8 cellular contexts compared by ENCODE assay signal in genomic region chr9:132269704-132270516, GRCh38.
A peak's percentile ranks its signal among the peaks of the same experiment; 100 is the strongest.
DNase-seq lines count a peak whose midpoint lies in the region; ATAC-seq, FAIRE-seq and TF ChIP-seq lines count a peak whose summit lies in the region.
"Not testable (repeated sequence)": the region's sequence is repeated elsewhere in the genome, so short reads cannot be mapped to it uniquely, and the experiment has no call there.

No MANE protein-coding gene starts in this region.

- CTCF ChIA-PET in activated CD4-positive, alpha-beta memory T cell treated with anti-CD3 and anti-CD28 coated beads, Interleukin-2, amount 10 ng/mL, durations not matched to agents 7 days and 5 days (lab: Charles Lee): interaction anchor here (1.3 to 2.4 kb wide), 9 partner anchors 11 to 512 kb away, joined by 3 to 19 read pairs (median 5); no protein-coding TSS in a partner anchor

- peak; percentile 18 for DNase-seq in COLO668 (lab: John Stamatoyannopoulos, UW; ENCODE audit: unreplicated experiment)
- DNase-seq in RCC 7860 (ENCODE audit: low spot score): peak; percentile 52
- peak; percentile 23 for DNase-seq in activated CD4-positive, alpha-beta memory T cell treated with anti-CD3 and anti-CD28 coated beads, Interleukin-2, amount 10 ng/mL, durations not matched to agents 7 days and 5 days
- peak; percentile 10 for DNase-seq in amniotic epithelial cell (ENCODE audit: low read depth)
- DNase-seq in fibroblast of mammary gland (ENCODE audit: low read depth): peak; percentile 47
- not testable (repeated sequence) for DNase-seq in neural progenitor cell (ENCODE audit: low spot score)
- peak in 1 of 2 donors; percentile 46 for DNase-seq in stimulated activated naive CD8-positive, alpha-beta T cell treated with anti-CD3 and anti-CD28 coated beads, Interleukin-15, amount 100 ng/mL, for 72 hours

- peak; percentile 36 for FAIRE-seq in RCC 7860 (lab: Jason Lieb, UNC)

- H3K27ac Mint-ChIP-seq in activated CD4-positive, alpha-beta memory T cell treated with anti-CD3 and anti-CD28 coated beads, Interleukin-2, amount 10 ng/mL, durations not matched to agents 7 days and 5 days: peak overlapping the region; percentile 44
- not testable (repeated sequence) for H3K27ac Mint-ChIP-seq in neural progenitor cell
- H3K27ac Mint-ChIP-seq in stimulated activated naive CD8-positive, alpha-beta T cell treated with anti-CD3 and anti-CD28 coated beads, Interleukin-15, amount 100 ng/mL, for 72 hours: peak overlapping the region in 1 of 2 donors; percentile 90

- H3F3A ChIP-seq in neural progenitor cell (ENCODE audit: low read depth): not testable (repeated sequence)

- not testable (repeated sequence) for H3K9me3 ChIP-seq in HUES64 (ENCODE audit: insufficient read depth, low read depth, low read length); neural progenitor cell (ENCODE audit: low read depth)

- H3K27ac ChIP-seq in HUES64 (ENCODE audit: low read depth, low read length): peak overlapping the region; percentile 67; the same call in 1 of the 2 replicates
- peak overlapping the region; percentile 31 for H3K27ac ChIP-seq in neural progenitor cell

- not testable (repeated sequence) for H2AFZ ChIP-seq in neural progenitor cell (replicated peaks)

- peaks cover 90% of the 10 kb centered on the region for H3K36me3 ChIP-seq in HUES64 (ENCODE audit: insufficient read depth, low read length)
- not testable (repeated sequence) for H3K36me3 ChIP-seq in neural progenitor cell

- not testable (repeated sequence) for H4K20me1 ChIP-seq in neural progenitor cell (ENCODE audit: low read depth)

- 94% methylated on average over 11 of the region's 16 CpGs for WGBS in HUES64

- peaks cover 78% of the 10 kb centered on the region for H3K36me3 Mint-ChIP-seq in activated CD4-positive, alpha-beta memory T cell treated with anti-CD3 and anti-CD28 coated beads, Interleukin-2, amount 10 ng/mL, durations not matched to agents 7 days and 5 days (ENCODE audit: low read depth)
- H3K36me3 Mint-ChIP-seq in neural progenitor cell: peaks cover 16% of the 10 kb centered on the region

- not testable (repeated sequence) for H3K9ac ChIP-seq in HUES64 (ENCODE audit: low read depth, low read length); neural progenitor cell

- H3K27me3 Mint-ChIP-seq in activated CD4-positive, alpha-beta memory T cell treated with anti-CD3 and anti-CD28 coated beads, Interleukin-2, amount 10 ng/mL, durations not matched to agents 7 days and 5 days; neural progenitor cell (ENCODE audit: insufficient read depth, low read depth); stimulated activated naive CD8-positive, alpha-beta T cell treated with anti-CD3 and anti-CD28 coated beads, Interleukin-15, amount 100 ng/mL, for 72 hours: not testable (repeated sequence)

- not testable (repeated sequence) for H3K4me3 ChIP-seq in HUES64 (ENCODE audit: low read length); fibroblast of mammary gland (ENCODE audit: control insufficient read depth, low read depth, low read length); neural progenitor cell

- not testable (repeated sequence) for H3K4me1 ChIP-seq in HUES64 (ENCODE audit: insufficient read depth, low read length); neural progenitor cell

- not testable (repeated sequence) for H3K79me2 ChIP-seq in neural progenitor cell (ENCODE audit: low read depth)

- H3K4me1 Mint-ChIP-seq in activated CD4-positive, alpha-beta memory T cell treated with anti-CD3 and anti-CD28 coated beads, Interleukin-2, amount 10 ng/mL, durations not matched to agents 7 days and 5 days; neural progenitor cell; stimulated activated naive CD8-positive, alpha-beta T cell treated with anti-CD3 and anti-CD28 coated beads, Interleukin-15, amount 100 ng/mL, for 72 hours: not testable (repeated sequence)

- peak; percentile 52 for ATAC-seq in stimulated activated naive CD8-positive, alpha-beta T cell treated with anti-CD3 and anti-CD28 coated beads, Interleukin-15, amount 100 ng/mL, for 72 hours

- not testable (repeated sequence) for H3K9me3 Mint-ChIP-seq in activated CD4-positive, alpha-beta memory T cell treated with anti-CD3 and anti-CD28 coated beads, Interleukin-2, amount 10 ng/mL, durations not matched to agents 7 days and 5 days; neural progenitor cell; stimulated activated naive CD8-positive, alpha-beta T cell treated with anti-CD3 and anti-CD28 coated beads, Interleukin-15, amount 100 ng/mL, for 72 hours

- H3K27me3 ChIP-seq in HUES64 (ENCODE audit: insufficient read depth, low read length); neural progenitor cell: not testable (repeated sequence)

- not testable (repeated sequence) for TF ChIP-seq CTCF in fibroblast of mammary gland (conservative IDR thresholded peaks at IDR 0.05; ENCODE audit: control insufficient read depth, insufficient read depth, low read depth, low read length); neural progenitor cell (IDR thresholded peaks at IDR 0.05)

- not testable (repeated sequence) for H3K4me3 Mint-ChIP-seq in activated CD4-positive, alpha-beta memory T cell treated with anti-CD3 and anti-CD28 coated beads, Interleukin-2, amount 10 ng/mL, durations not matched to agents 7 days and 5 days; neural progenitor cell; stimulated activated naive CD8-positive, alpha-beta T cell treated with anti-CD3 and anti-CD28 coated beads, Interleukin-15, amount 100 ng/mL, for 72 hours

- not testable (repeated sequence) for H3K4me2 ChIP-seq in neural progenitor cell

- POLR2A ChIA-PET in activated CD4-positive, alpha-beta memory T cell treated with anti-CD3 and anti-CD28 coated beads, Interleukin-2, amount 10 ng/mL, durations not matched to agents 7 days and 5 days (lab: Charles Lee): interaction anchor here (0.6 kb wide), 2 partner anchors 99 to 864 kb away, joined by 3 read pairs; no protein-coding TSS in a partner anchor
